In the genomic region with DNA sequence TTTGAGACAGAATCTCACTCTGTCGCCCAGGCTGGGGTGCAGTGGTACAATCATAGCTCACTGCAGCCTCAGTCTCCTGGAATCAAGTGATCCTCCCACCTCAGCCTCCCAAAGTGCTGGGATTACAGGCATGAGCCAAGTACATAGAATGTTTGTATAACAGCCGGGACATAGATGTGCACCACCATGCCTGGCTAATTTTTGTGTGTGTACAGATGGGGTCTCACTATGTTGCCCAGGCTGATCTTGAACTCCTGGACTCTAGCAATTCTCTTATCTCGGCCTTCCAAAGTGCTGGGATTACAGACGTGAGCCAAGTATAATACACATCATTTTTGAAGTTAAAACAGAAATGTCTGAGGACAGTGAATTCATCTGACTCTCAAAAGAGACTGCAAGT, we compare ENCODE assay signal across 21 cellular contexts.
"Had no signal": no experiment of that assay in that cellular context is flagged by ENCODE, and none has a peak within 500 bp of the region (broad histone marks: within the 10 kb centered on the region; RNA-seq: fewer than 3 reads in every experiment).

No MANE protein-coding gene starts in this region.

- ATAC-seq: lower lobe of right lung; mucosa of descending colon; sciatic nerve; stimulated activated naive B cell treated with anti-CD40 and anti-IgM and Interleukin-4, amounts not matched to agents 10 μg/mL and 1 μg/mL and 100 μg/mL, for 72 hours had no signal

- DNase-seq: effector memory CD4-positive, alpha-beta T cell; erythroblast; immature natural killer cell; left ventricle myocardium superior; lower lobe of right lung; mucosa of descending colon; naive B cell; pancreas; stimulated activated CD4-positive, alpha-beta T cell treated with anti-CD3 and anti-CD28 coated beads, Interleukin-4, amount 100 ng/mL, for 4 hours; stimulated activated naive B cell treated with anti-CD40 and anti-IgM and Interleukin-4, amounts not matched to agents 10 μg/mL and 1 μg/mL and 100 μg/mL, for 72 hours; upper lobe of left lung had no signal

- H3K27ac Mint-ChIP-seq: immature natural killer cell; memory B cell; mesothelial cell of epicardium; natural killer cell treated with Interleukin-12 subunit alpha and Interleukin-12 subunit beta and Interleukin-15 and Interleukin-18, amount 100 ng/mL, for 72 hours; stimulated activated naive B cell treated with anti-CD40 and anti-IgM and Interleukin-4, amounts not matched to agents 10 μg/mL and 1 μg/mL and 100 μg/mL, for 72 hours; stimulated activated naive CD8-positive, alpha-beta T cell treated with anti-CD3 and anti-CD28 coated beads, Interleukin-15, Interleukin-2, amounts not matched to agents 100 ng/mL and 50 ng/mL, for 24 hours had no signal

- H3K9me3 ChIP-seq: lower lobe of right lung, mucosa of descending colon, neutrophil, pancreas, thoracic aorta, tibial nerve, upper lobe of left lung had no signal

- H3K4me1 ChIP-seq: pancreas had no signal

- H3K36me3 Mint-ChIP-seq: immature natural killer cell; memory B cell; mesothelial cell of epicardium; naive B cell; natural killer cell treated with Interleukin-12 subunit alpha and Interleukin-12 subunit beta and Interleukin-15 and Interleukin-18, amount 100 ng/mL, for 72 hours; stimulated activated naive B cell treated with anti-CD40 and anti-IgM and Interleukin-4, amounts not matched to agents 10 μg/mL and 1 μg/mL and 100 μg/mL, for 72 hours had no signal

- H3K9me3 Mint-ChIP-seq: immature natural killer cell; memory B cell; mesothelial cell of epicardium; naive B cell; natural killer cell treated with Interleukin-12 subunit alpha and Interleukin-12 subunit beta and Interleukin-15 and Interleukin-18, amount 100 ng/mL, for 72 hours; neural crest cell; stimulated activated naive B cell treated with anti-CD40 and anti-IgM and Interleukin-4, amounts not matched to agents 10 μg/mL and 1 μg/mL and 100 μg/mL, for 72 hours; stimulated activated naive CD8-positive, alpha-beta T cell treated with anti-CD3 and anti-CD28 coated beads, Interleukin-15, Interleukin-2, amounts not matched to agents 100 ng/mL and 50 ng/mL, for 24 hours had no signal

- H3K4me3 ChIP-seq: coronary artery, lower lobe of right lung, mucosa of descending colon, pancreas, thoracic aorta, tibial nerve, upper lobe of left lung had no signal

- H3K4me3 Mint-ChIP-seq: immature natural killer cell; memory B cell; mesothelial cell of epicardium; natural killer cell treated with Interleukin-12 subunit alpha and Interleukin-12 subunit beta and Interleukin-15 and Interleukin-18, amount 100 ng/mL, for 72 hours; neural crest cell; stimulated activated naive B cell treated with anti-CD40 and anti-IgM and Interleukin-4, amounts not matched to agents 10 μg/mL and 1 μg/mL and 100 μg/mL, for 72 hours; stimulated activated naive CD8-positive, alpha-beta T cell treated with anti-CD3 and anti-CD28 coated beads, Interleukin-15, Interleukin-2, amounts not matched to agents 100 ng/mL and 50 ng/mL, for 24 hours had no signal

- H3K27ac ChIP-seq: coronary artery, lower lobe of right lung, neutrophil, pancreas, thoracic aorta, tibial nerve, upper lobe of left lung had no signal

- H3K36me3 ChIP-seq: lower lobe of right lung, neutrophil, pancreas, thoracic aorta, tibial nerve, upper lobe of left lung had no signal
